In the genomic region with DNA sequence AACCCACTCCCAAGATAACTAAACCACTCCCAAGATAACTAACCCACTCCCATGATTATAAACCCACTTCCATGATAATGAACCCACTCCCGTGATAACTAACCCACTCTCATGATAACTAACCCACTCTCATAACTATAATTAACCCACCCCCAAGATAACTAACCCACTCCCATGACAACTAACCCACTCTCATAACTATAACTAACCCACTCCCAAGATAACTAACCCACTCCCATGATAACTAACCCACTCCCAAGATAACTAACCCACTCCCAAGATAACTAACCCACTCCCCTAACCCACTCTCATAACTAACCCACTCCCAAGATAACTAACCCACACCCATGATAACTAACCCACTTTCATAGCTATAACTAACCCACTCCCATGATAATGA, we compare ENCODE assay signal across 24 cellular contexts. TPM values are rescaled to one million over a fixed set of nuclear protein-coding genes. Genes with fewer than 3 reads are reported as not detected.
DNase-seq lines count a peak whose midpoint lies in the region; ATAC-seq, FAIRE-seq and TF ChIP-seq lines count a peak whose summit lies in the region.
"Had no signal": no experiment of that assay in that cellular context is flagged by ENCODE, and none has a peak within 500 bp of the region (broad histone marks: within the 10 kb centered on the region; RNA-seq: fewer than 3 reads in every experiment).

No MANE protein-coding gene starts in this region.

- 0 out of 2 replicates have a peak, but pooled peaks cover 2% of the 10 kb centered on the region for H3K9me3 ChIP-seq in K562 (replicated peaks; ENCODE audit: control insufficient read depth, insufficient read depth, low read depth, low read length)
- H3K9me3 ChIP-seq: BE2C, HAP-1 had no signal

- H3K36me3 ChIP-seq in K562 (ENCODE audit: control insufficient read depth, insufficient read depth, low read length) = no peaks in the 10 kb centered on the region
- H3K36me3 ChIP-seq: BE2C, HAP-1 had no signal

- H3K27me3 ChIP-seq in K562 (ENCODE audit: control insufficient read depth in 2 of 2, insufficient read depth in 2 of 2, low read length in 2 of 2) = no peaks in the 10 kb centered on the region
- H3K27me3 ChIP-seq: BE2C; BLaER1 treated with 17β-estradiol and CSF1 and Interleukin-3, amounts not matched to agents 10 nM and 100 nM had no signal

- no peak for TF ChIP-seq EP300 in K562 (IDR thresholded peaks at IDR 0.05; ENCODE audit: low read length)

- H3K4me3 ChIP-seq in K562 = no peak overlapping the region
- H3K4me3 ChIP-seq: A549; BLaER1 treated with 17β-estradiol and CSF1 and Interleukin-3, amounts not matched to agents 10 nM and 100 nM; GM23338; HAP-1 had no signal

- TF ChIP-seq RAD21 in K562 (CRISPR knock-in tag; conservative IDR thresholded peaks at IDR 0.05 in 1 of 2, IDR thresholded peaks at IDR 0.05 in 1 of 2) = no peak

- H2AFZ ChIP-seq in K562 (ENCODE audit: low read depth, low read length) = no peak overlapping the region
- H2AFZ ChIP-seq: GM23338 had no signal

- no peak for FAIRE-seq in K562 (lab: Jason Lieb, UNC)
- FAIRE-seq: A549, GM12891, GM18507, H54 had no signal

- peaks cover 8 to 19% of the 10 kb centered on the region in 2 experiments; a peak in 4 of 5 replicates for H3K4me1 ChIP-seq in K562 (replicated peaks in 1 of 2; ENCODE audit: control insufficient read depth in 2 of 2, insufficient read depth in 2 of 2, low read length in 2 of 2)

- BruUV-seq in K562 (replicated peaks; lab: Mats Ljungman, UMichigan) = no TSS peak

- in situ Hi-C loops in K562 (cut with MboI) = loop anchor here (10.0 kb wide), 2 partner anchors 77 to 107 kb away; no protein-coding TSS in a partner anchor

- no peaks in the 10 kb centered on the region for H3K27me3 Mint-ChIP-seq in activated T-helper 1 cell treated with anti-CD3 and anti-CD28 coated beads, Interleukin-12 subunit alpha, Interleukin-12 subunit beta, Interleukin-2, Interleukin-4 antibody, amounts not matched to agents 30 ng/mL and 10 ng/mL and 1 ng/mL, durations not matched to agents 14 hours and 24 hours and 36 hours (ENCODE audit: insufficient read depth)
- H3K27me3 Mint-ChIP-seq in effector memory CD8-positive, alpha-beta T cell = no peaks in the 10 kb centered on the region
- H3K27me3 Mint-ChIP-seq: CD4-positive, alpha-beta memory T cell had no signal

- H3K79me2 ChIP-seq in K562 (ENCODE audit: control insufficient read depth, insufficient read depth, low read length) = no peaks in the 10 kb centered on the region

- H3K4me1 Mint-ChIP-seq in activated T-helper 1 cell treated with anti-CD3 and anti-CD28 coated beads, Interleukin-12 subunit alpha, Interleukin-12 subunit beta, Interleukin-2, Interleukin-4 antibody, amounts not matched to agents 30 ng/mL and 10 ng/mL and 1 ng/mL, durations not matched to agents 14 hours and 24 hours and 36 hours (ENCODE audit: low read depth) = peaks cover 8% of the 10 kb centered on the region
- peaks cover 4% of the 10 kb centered on the region in 2 donors for H3K4me1 Mint-ChIP-seq in effector memory CD8-positive, alpha-beta T cell (ENCODE audit: low read depth in 2 of 2)
- H3K4me1 Mint-ChIP-seq in stimulated activated effector memory CD8-positive, alpha-beta T cell treated with anti-CD3 and anti-CD28 coated beads, Interleukin-12 subunit alpha, Interleukin-12 subunit beta, amount 100 ng/mL, for 72 hours = peaks cover 22% of the 10 kb centered on the region

- POLR2A ChIA-PET in K562 (lab: Yijun Ruan, JAX) = no interaction called here

- no peak for TF ChIP-seq CTCF in K562 (IDR thresholded peaks at IDR 0.05 in 2 of 3, conservative IDR thresholded peaks at IDR 0.05 in 1 of 3; ENCODE audit: insufficient read depth in 2 of 3, low read depth in 1 of 3, low read length in 3 of 3)

- CTCF ChIA-PET in K562 (lab: Yijun Ruan, JAX; ENCODE audit: low intra/inter-chr PET ratio) = no interaction called here

- no peak overlapping the region for H3K27ac ChIP-seq in K562 (ENCODE audit: extremely low read depth, low read depth, low read length)
- H3K27ac ChIP-seq: A549 had no signal

- whole genome bisulfite sequencing in K562 (ENCODE audit: insufficient coverage, low coverage, missing lambda C conversion rate) = 27% methylated on average over 1 of the region's 1 CpG

- H3K9me1 ChIP-seq in K562 (ENCODE audit: control insufficient read depth, insufficient read depth, low read length) = no peaks in the 10 kb centered on the region

- H3K4me3 Mint-ChIP-seq in activated T-helper 1 cell treated with anti-CD3 and anti-CD28 coated beads, Interleukin-12 subunit alpha, Interleukin-12 subunit beta, Interleukin-2, Interleukin-4 antibody, amounts not matched to agents 30 ng/mL and 10 ng/mL and 1 ng/mL, durations not matched to agents 14 hours and 24 hours and 36 hours = no peak overlapping the region
- no peak overlapping the region for H3K4me3 Mint-ChIP-seq in effector memory CD8-positive, alpha-beta T cell
- H3K4me3 Mint-ChIP-seq in stimulated activated effector memory CD8-positive, alpha-beta T cell treated with anti-CD3 and anti-CD28 coated beads, Interleukin-12 subunit alpha, Interleukin-12 subunit beta, amount 100 ng/mL, for 72 hours = no peak overlapping the region
- H3K4me3 Mint-ChIP-seq: CD4-positive, alpha-beta memory T cell; GM23338; HFFc6 had no signal

- no peaks in the 10 kb centered on the region for H3K36me3 Mint-ChIP-seq in activated T-helper 1 cell treated with anti-CD3 and anti-CD28 coated beads, Interleukin-12 subunit alpha, Interleukin-12 subunit beta, Interleukin-2, Interleukin-4 antibody, amounts not matched to agents 30 ng/mL and 10 ng/mL and 1 ng/mL, durations not matched to agents 14 hours and 24 hours and 36 hours (ENCODE audit: low read depth)
- H3K36me3 Mint-ChIP-seq in effector memory CD8-positive, alpha-beta T cell (ENCODE audit: insufficient read depth) = peaks cover 4% of the 10 kb centered on the region
- no peaks in the 10 kb centered on the region for H3K36me3 Mint-ChIP-seq in stimulated activated effector memory CD8-positive, alpha-beta T cell treated with anti-CD3 and anti-CD28 coated beads, Interleukin-12 subunit alpha, Interleukin-12 subunit beta, amount 100 ng/mL, for 72 hours

- TF ChIP-seq POLR2A in K562 (conservative IDR thresholded peaks at IDR 0.05) = no peak

- no peak overlapping the region for H3K4me2 ChIP-seq in K562 (ENCODE audit: insufficient read depth, low read length)
- H3K4me2 ChIP-seq: A549, GM23338 had no signal

- H3K27ac Mint-ChIP-seq in activated T-helper 1 cell treated with anti-CD3 and anti-CD28 coated beads, Interleukin-12 subunit alpha, Interleukin-12 subunit beta, Interleukin-2, Interleukin-4 antibody, amounts not matched to agents 30 ng/mL and 10 ng/mL and 1 ng/mL, durations not matched to agents 14 hours and 24 hours and 36 hours = peak overlapping the region; percentile 18
- H3K27ac Mint-ChIP-seq in effector memory CD8-positive, alpha-beta T cell = peak overlapping the region; percentile 22 to 62
- H3K27ac Mint-ChIP-seq in stimulated activated effector memory CD8-positive, alpha-beta T cell treated with anti-CD3 and anti-CD28 coated beads, Interleukin-12 subunit alpha, Interleukin-12 subunit beta, amount 100 ng/mL, for 72 hours = peak overlapping the region; percentile 52
- H3K27ac Mint-ChIP-seq: GM23338, HFFc6 had no signal

- H4K20me1 ChIP-seq in K562 (replicated peaks; ENCODE audit: control insufficient read depth, insufficient read depth, low read length) = no peaks in the 10 kb centered on the region

- intact Hi-C loops in activated T-helper 1 cell treated with anti-CD3 and anti-CD28 coated beads, Interleukin-12 subunit alpha, Interleukin-12 subunit beta, Interleukin-2, Interleukin-4 antibody, amounts not matched to agents 30 ng/mL and 10 ng/mL and 1 ng/mL, durations not matched to agents 14 hours and 24 hours and 36 hours (cut with micrococcal nuclease) = no loop called here
- intact Hi-C loops in K562 (cut with micrococcal nuclease) = loop anchor here (10.0 kb wide), 1 partner anchor 117 kb away; no protein-coding TSS in a partner anchor

- ATAC-seq in K562 (no peak), HG02970 (IDR thresholded peaks at IDR 0.05; ENCODE audit: low FRiP score, unreplicated experiment) (no peak), HG03469 (IDR thresholded peaks at IDR 0.05; ENCODE audit: unreplicated experiment) (no peak)
- ATAC-seq in effector memory CD8-positive, alpha-beta T cell (replicated peaks) = no peak
- ATAC-seq in stimulated activated effector memory CD8-positive, alpha-beta T cell treated with anti-CD3 and anti-CD28 coated beads, Interleukin-12 subunit alpha, Interleukin-12 subunit beta, amount 100 ng/mL, for 72 hours = no peak
- ATAC-seq: GM23338 had no signal

- H3K9ac ChIP-seq in K562 (ENCODE audit: insufficient read depth in 1 of 2, low read depth in 2 of 2, low read length in 2 of 2) = no peak overlapping the region
- H3K9ac ChIP-seq: BLaER1 treated with 17β-estradiol and CSF1 and Interleukin-3, amounts not matched to agents 10 nM and 100 nM had no signal

- H3K9me3 Mint-ChIP-seq in activated T-helper 1 cell treated with anti-CD3 and anti-CD28 coated beads, Interleukin-12 subunit alpha, Interleukin-12 subunit beta, Interleukin-2, Interleukin-4 antibody, amounts not matched to agents 30 ng/mL and 10 ng/mL and 1 ng/mL, durations not matched to agents 14 hours and 24 hours and 36 hours = peaks cover 23% of the 10 kb centered on the region
- H3K9me3 Mint-ChIP-seq in effector memory CD8-positive, alpha-beta T cell = peaks cover 0 to 7% of the 10 kb centered on the region in 2 donors
- peaks cover 9% of the 10 kb centered on the region for H3K9me3 Mint-ChIP-seq in stimulated activated effector memory CD8-positive, alpha-beta T cell treated with anti-CD3 and anti-CD28 coated beads, Interleukin-12 subunit alpha, Interleukin-12 subunit beta, amount 100 ng/mL, for 72 hours

- DNase-seq in activated T-helper 1 cell treated with anti-CD3 and anti-CD28 coated beads, Interleukin-12 subunit alpha, Interleukin-12 subunit beta, Interleukin-2, Interleukin-4 antibody, amounts not matched to agents 30 ng/mL and 10 ng/mL and 1 ng/mL, durations not matched to agents 14 hours and 24 hours and 36 hours (ENCODE audit: low spot score) = no peak
- no peak for DNase-seq in K562 (ENCODE audit: extremely low read depth in 1 of 4, low spot score in 3 of 4)
- no peak for DNase-seq in effector memory CD8-positive, alpha-beta T cell
- no peak for DNase-seq in stimulated activated effector memory CD8-positive, alpha-beta T cell treated with anti-CD3 and anti-CD28 coated beads, Interleukin-12 subunit alpha, Interleukin-12 subunit beta, amount 100 ng/mL, for 72 hours (ENCODE audit: low spot score in 2 of 2)
- no peak for DNase-seq in SIG-M5 treated with dmso at 0.1 percent for 504 hours (lab: John Stamatoyannopoulos, UW; ENCODE audit: unreplicated experiment)
- DNase-seq: 8988T; ACHN; BE2C; Calu3; CD4-positive, alpha-beta memory T cell; COR-L47; DMS53; DMS79 treated with DMSO at 0.1 percent for 48 hours; GF-D8; HFFc6 had no signal

RNA-seq across cellular contexts. Expression of a gene that starts 30.1 kb away (rescaled TPM):
- 0.39 and 0.44 TPM in 2 replicates for total RNA-seq in activated T-helper 1 cell treated with anti-CD3 and anti-CD28 coated beads, Interleukin-12 subunit alpha, Interleukin-12 subunit beta, Interleukin-2, Interleukin-4 antibody, amounts not matched to agents 30 ng/mL and 10 ng/mL and 1 ng/mL, durations not matched to agents 14 hours and 24 hours and 36 hours
- 0.14 and 0.19 TPM in 2 replicates for total RNA-seq in K562 (2011; cell fraction: chromatin; rRNA removed; ENCODE audit: low replicate concordance)
- 0.13 and 0.33 TPM in 2 replicates for total RNA-seq in K562 (2011; cell fraction: nucleolus; rRNA removed)
- total RNA-seq in K562 (2011; cell fraction: nucleoplasm; rRNA removed) = not detected in 2 replicates
- total RNA-seq in K562 (2014; rRNA removed) = not detected in 2 replicates
- total RNA-seq in K562 (2014; rRNA removed; fragmentation: Illumina TruSeq; extraction: Trizol) = not detected in 2 replicates
- not detected in 2 replicates for total RNA-seq in K562 (2015; rRNA removed; fragmentation: Illumina TruSeq; extraction: Trizol)
- 0.04 and 0.09 TPM in 2 replicates for total RNA-seq in K562 (2021)
- not detected in 2 replicates for polyA plus RNA-seq in K562 (2011; rRNA removed)
- polyA plus RNA-seq in K562 (2011; cell fraction: cytosol; rRNA removed) = 0.01 and 0.03 TPM in 2 replicates
- polyA plus RNA-seq in K562 (2011; cell fraction: nucleus; rRNA removed) = 0.01 TPM in 1 of 2 replicates, not detected in the other
- 0.01 TPM in 2 replicates for polyA plus RNA-seq in K562 (2012)
- not detected in 2 replicates for polyA plus RNA-seq in K562 (2014; fragmentation: Illumina TruSeq; extraction: Trizol)
- under 1 TPM in 1 of 2 experiments, not detected in 1; under 0.01 TPM for polyA plus RNA-seq in K562 (2014; fragmentation: Nextera tagmentation; extraction: Ambion mirVana)
- not detected in 2 replicates for polyA plus RNA-seq in K562 (2014; rRNA removed)
- not detected in 2 replicates for polyA minus RNA-seq in K562 (2011; rRNA and poly(A)+ RNA removed)
- polyA minus RNA-seq in K562 (2011; cell fraction: cytosol; rRNA and poly(A)+ RNA removed) = not detected in 2 replicates
- polyA minus RNA-seq in K562 (2011; cell fraction: nucleus; rRNA and poly(A)+ RNA removed) = 0.13 TPM in 1 of 2 replicates, not detected in the other

RNA-seq across cellular contexts. Expression of a gene that starts 52.7 kb away (rescaled TPM):
- total RNA-seq in activated T-helper 1 cell treated with anti-CD3 and anti-CD28 coated beads, Interleukin-12 subunit alpha, Interleukin-12 subunit beta, Interleukin-2, Interleukin-4 antibody, amounts not matched to agents 30 ng/mL and 10 ng/mL and 1 ng/mL, durations not matched to agents 14 hours and 24 hours and 36 hours = 87.1 and 90.6 TPM in 2 replicates
- 92.4 and 123 TPM in 2 replicates for total RNA-seq in K562 (2011; cell fraction: chromatin; rRNA removed; ENCODE audit: low replicate concordance)
- 64.0 and 80.4 TPM in 2 replicates for total RNA-seq in K562 (2011; cell fraction: nucleolus; rRNA removed)
- 41.7 and 59.0 TPM in 2 replicates for total RNA-seq in K562 (2011; cell fraction: nucleoplasm; rRNA removed)
- total RNA-seq in K562 (2014; rRNA removed) = 44.8 and 52.4 TPM in 2 replicates
- 13.6 and 14.1 TPM in 2 replicates for total RNA-seq in K562 (2014; rRNA removed; fragmentation: Illumina TruSeq; extraction: Trizol)
- total RNA-seq in K562 (2015; rRNA removed; fragmentation: Illumina TruSeq; extraction: Trizol) = 16.0 and 18.6 TPM in 2 replicates
- 44.0 and 45.4 TPM in 2 replicates for total RNA-seq in K562 (2021)
- polyA plus RNA-seq in K562 (2011; rRNA removed) = 31.9 and 35.5 TPM in 2 replicates
- polyA plus RNA-seq in K562 (2011; cell fraction: cytosol; rRNA removed) = 14.5 and 32.1 TPM in 2 replicates
- 70.0 and 77.3 TPM in 2 replicates for polyA plus RNA-seq in K562 (2011; cell fraction: nucleus; rRNA removed)
- 17.3 and 43.4 TPM in 2 replicates for polyA plus RNA-seq in K562 (2012)
- 13.7 and 15.3 TPM in 2 replicates for polyA plus RNA-seq in K562 (2014; fragmentation: Illumina TruSeq; extraction: Trizol)
- under 1 TPM; 0.18 to 0.28 TPM for polyA plus RNA-seq in K562 (2014; fragmentation: Nextera tagmentation; extraction: Ambion mirVana)
- polyA plus RNA-seq in K562 (2014; rRNA removed) = 31.5 and 37.3 TPM in 2 replicates
- 34.2 and 53.1 TPM in 2 replicates for polyA minus RNA-seq in K562 (2011; rRNA and poly(A)+ RNA removed)
- polyA minus RNA-seq in K562 (2011; cell fraction: cytosol; rRNA and poly(A)+ RNA removed) = 20.3 and 27.3 TPM in 2 replicates
- 21.4 and 52.2 TPM in 2 replicates for polyA minus RNA-seq in K562 (2011; cell fraction: nucleus; rRNA and poly(A)+ RNA removed)
